Comparison of ENCODE assay signal across 23 cellular contexts in genomic region chr14:104446611-104447010, GRCh38.
DNase-seq lines count a peak whose midpoint lies in the region; ATAC-seq and TF ChIP-seq lines count a peak whose summit lies in the region.
"Had no signal": no experiment of that assay in that cellular context is flagged by ENCODE, and none has a peak within 500 bp of the region (broad histone marks: within the 10 kb centered on the region; RNA-seq: fewer than 3 reads in every experiment).

No MANE protein-coding gene starts in this region.

- no peaks in the 10 kb centered on the region for H3K4me1 Mint-ChIP-seq in activated CD4-positive, alpha-beta T cell treated with anti-CD3 and anti-CD28 coated beads, Interleukin-2, amount 10 ng/mL, durations not matched to agents 7 days and 5 days
- H3K4me1 Mint-ChIP-seq in activated CD4-positive, alpha-beta T cell treated with anti-CD3 and anti-CD28 coated beads, Interleukin-2, amount 10 ng/mL, durations not matched to agents 24 days and 14 days, result no peaks in the 10 kb centered on the region
- H3K4me1 Mint-ChIP-seq in type B pancreatic cell (ENCODE audit: unreplicated experiment), result no peaks in the 10 kb centered on the region
- H3K4me1 Mint-ChIP-seq: B cell; CD4-positive, CD25-positive, alpha-beta regulatory T cell had no signal

- TF ChIP-seq CTCF in right atrium auricular region (IDR thresholded peaks at IDR 0.05) (no peak), type B pancreatic cell (conservative IDR thresholded peaks at IDR 0.05) (no peak)

- H3K36me3 ChIP-seq in right atrium auricular region, result no peaks in the 10 kb centered on the region
- H3K36me3 ChIP-seq: MG63 had no signal

- no peak for ATAC-seq in left ventricle myocardium superior
- ATAC-seq: HCT116 had no signal

- intact Hi-C loops in activated CD4-positive, alpha-beta T cell treated with anti-CD3 and anti-CD28 coated beads, Interleukin-2, amount 10 ng/mL, durations not matched to agents 24 days and 14 days (cut with micrococcal nuclease), result no loop called here
- intact Hi-C loops in left ventricle myocardium superior (cut with micrococcal nuclease), result no loop called here

- no peak overlapping the region for H3K27ac Mint-ChIP-seq in activated CD4-positive, alpha-beta T cell treated with anti-CD3 and anti-CD28 coated beads, Interleukin-2, amount 10 ng/mL, durations not matched to agents 7 days and 5 days
- H3K27ac Mint-ChIP-seq in activated CD4-positive, alpha-beta T cell treated with anti-CD3 and anti-CD28 coated beads, Interleukin-2, amount 10 ng/mL, durations not matched to agents 24 days and 14 days, result no peak overlapping the region
- H3K27ac Mint-ChIP-seq in type B pancreatic cell, result no peak overlapping the region
- H3K27ac Mint-ChIP-seq: B cell; CD4-positive, CD25-positive, alpha-beta regulatory T cell had no signal

- peaks cover 9% of the 10 kb centered on the region for H3K9me3 Mint-ChIP-seq in activated CD4-positive, alpha-beta T cell treated with anti-CD3 and anti-CD28 coated beads, Interleukin-2, amount 10 ng/mL, durations not matched to agents 7 days and 5 days
- peaks cover 23% of the 10 kb centered on the region for H3K9me3 Mint-ChIP-seq in activated CD4-positive, alpha-beta T cell treated with anti-CD3 and anti-CD28 coated beads, Interleukin-2, amount 10 ng/mL, durations not matched to agents 24 days and 14 days
- H3K9me3 Mint-ChIP-seq in type B pancreatic cell, result peaks cover 12% of the 10 kb centered on the region

- H3K4me1 ChIP-seq in right atrium auricular region, result no peaks in the 10 kb centered on the region

- peaks cover 13% of the 10 kb centered on the region for H3K27me3 Mint-ChIP-seq in activated CD4-positive, alpha-beta T cell treated with anti-CD3 and anti-CD28 coated beads, Interleukin-2, amount 10 ng/mL, durations not matched to agents 7 days and 5 days
- peaks cover 9% of the 10 kb centered on the region for H3K27me3 Mint-ChIP-seq in activated CD4-positive, alpha-beta T cell treated with anti-CD3 and anti-CD28 coated beads, Interleukin-2, amount 10 ng/mL, durations not matched to agents 24 days and 14 days
- H3K27me3 Mint-ChIP-seq in type B pancreatic cell, result peaks cover 23% of the 10 kb centered on the region

- H3K27ac ChIP-seq in right atrium auricular region, result no peak overlapping the region
- H3K27ac ChIP-seq: GM23248, PC-9 had no signal

- no peaks in the 10 kb centered on the region for H3K27me3 ChIP-seq in right atrium auricular region
- H3K27me3 ChIP-seq: MG63 had no signal

- H3K4me3 Mint-ChIP-seq in activated CD4-positive, alpha-beta T cell treated with anti-CD3 and anti-CD28 coated beads, Interleukin-2, amount 10 ng/mL, durations not matched to agents 7 days and 5 days, result no peak overlapping the region
- H3K4me3 Mint-ChIP-seq in activated CD4-positive, alpha-beta T cell treated with anti-CD3 and anti-CD28 coated beads, Interleukin-2, amount 10 ng/mL, durations not matched to agents 24 days and 14 days, result no peak overlapping the region
- H3K4me3 Mint-ChIP-seq in type B pancreatic cell, result no peak overlapping the region
- H3K4me3 Mint-ChIP-seq: B cell; CD4-positive, CD25-positive, alpha-beta regulatory T cell had no signal

- POLR2A ChIA-PET in activated CD4-positive, alpha-beta T cell treated with anti-CD3 and anti-CD28 coated beads, Interleukin-2, amount 10 ng/mL, durations not matched to agents 7 days and 5 days (lab: Charles Lee), result no interaction called here

- H3K36me3 Mint-ChIP-seq in activated CD4-positive, alpha-beta T cell treated with anti-CD3 and anti-CD28 coated beads, Interleukin-2, amount 10 ng/mL, durations not matched to agents 7 days and 5 days (ENCODE audit: low read depth), result no peaks in the 10 kb centered on the region
- H3K36me3 Mint-ChIP-seq in activated CD4-positive, alpha-beta T cell treated with anti-CD3 and anti-CD28 coated beads, Interleukin-2, amount 10 ng/mL, durations not matched to agents 24 days and 14 days (ENCODE audit: low read depth), result no peaks in the 10 kb centered on the region
- H3K36me3 Mint-ChIP-seq in type B pancreatic cell, result no peaks in the 10 kb centered on the region
- H3K36me3 Mint-ChIP-seq: CD4-positive, CD25-positive, alpha-beta regulatory T cell had no signal

- CTCF ChIA-PET in activated CD4-positive, alpha-beta T cell treated with anti-CD3 and anti-CD28 coated beads, Interleukin-2, amount 10 ng/mL, durations not matched to agents 7 days and 5 days (lab: Charles Lee), result no interaction called here

- peak; percentile 1 for DNase-seq in activated CD4-positive, alpha-beta T cell treated with anti-CD3 and anti-CD28 coated beads, Interleukin-2, amount 10 ng/mL, durations not matched to agents 7 days and 5 days
- no peak for DNase-seq in activated CD4-positive, alpha-beta T cell treated with anti-CD3 and anti-CD28 coated beads, Interleukin-2, amount 10 ng/mL, durations not matched to agents 24 days and 14 days
- peak; percentile 26 for DNase-seq in right atrium auricular region (ENCODE audit: low spot score)
- no peak for DNase-seq in left ventricle myocardium superior
- peak; percentile 39 for DNase-seq in mesenteric fat pad (ENCODE audit: low spot score)
- peak; percentile 55 for DNase-seq in type B pancreatic cell (ENCODE audit: extremely low spot score, unreplicated experiment)
- no peak for DNase-seq in activated T-cell treated with anti-CD3 and anti-CD28 coated beads, Interleukin-2, amount 50 U/mL, for 48 hours
- DNase-seq in NCI-H2029 (lab: John Stamatoyannopoulos, UW), result no peak
- DNase-seq: 8988T; CD4-positive, CD25-positive, alpha-beta regulatory T cell; COR-L47; GDM1; GM23248; Kasumi-1; MG63; NCI-H1048; NCI-H1436; NCI-H1930; NCI-H345; NCI-H526; PC-9 had no signal

- peaks cover 0 to 9% of the 10 kb centered on the region in 2 donors for H3K9me3 ChIP-seq in right atrium auricular region
- H3K9me3 ChIP-seq: MG63 had no signal

- no peak overlapping the region for H3K4me3 ChIP-seq in right atrium auricular region
- H3K4me3 ChIP-seq: GM23248, MG63, PC-9 had no signal

Comparison
In these comparisons a context has a peak if more than half of its experiments do, and no peak if none do; other contexts are left out.
1. DNase-seq: peak in activated CD4-positive, alpha-beta T cell treated with anti-CD3 and anti-CD28 coated beads, Interleukin-2, amount 10 ng/mL, durations not matched to agents 7 days and 5 days (single experiment), right atrium auricular region (single experiment), mesenteric fat pad (single experiment) and type B pancreatic cell (single experiment); none in activated CD4-positive, alpha-beta T cell treated with anti-CD3 and anti-CD28 coated beads, Interleukin-2, amount 10 ng/mL, durations not matched to agents 24 days and 14 days (single experiment), left ventricle myocardium superior (single experiment), activated T-cell treated with anti-CD3 and anti-CD28 coated beads, Interleukin-2, amount 50 U/mL, for 48 hours (0 of 2) and NCI-H2029 (single experiment).